In the genomic region with DNA sequence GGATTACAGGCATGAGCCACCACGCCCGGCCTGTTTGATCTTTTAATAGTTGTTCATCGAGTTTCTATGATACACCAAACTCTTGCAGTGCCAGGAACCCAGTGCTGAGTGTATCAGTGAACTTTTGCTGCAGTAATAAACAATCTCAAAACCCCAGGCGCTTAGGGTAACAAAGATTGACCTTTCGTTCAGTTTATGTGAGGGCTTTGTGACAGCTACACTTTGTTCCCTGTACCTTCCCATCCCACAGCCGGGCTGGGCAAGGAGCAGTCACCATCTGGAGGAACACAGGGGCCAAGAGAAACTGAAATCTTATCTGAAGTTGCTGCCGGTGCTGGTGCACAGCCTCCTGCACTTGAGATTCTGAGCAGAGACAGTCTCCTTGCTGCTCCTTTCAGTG, we compare ENCODE assay signal across 26 cellular contexts. TPM values are rescaled to one million over a fixed set of nuclear protein-coding genes. Genes with fewer than 3 reads are reported as not detected.
DNase-seq lines count a peak whose midpoint lies in the region; ATAC-seq, FAIRE-seq and TF ChIP-seq lines count a peak whose summit lies in the region.
"Had no signal": no experiment of that assay in that cellular context is flagged by ENCODE, and none has a peak within 500 bp of the region (broad histone marks: within the 10 kb centered on the region; RNA-seq: fewer than 3 reads in every experiment).

No MANE protein-coding gene starts in this region.

- H3K27ac Mint-ChIP-seq in neural progenitor cell, result peak overlapping the region; percentile 8
- no peak overlapping the region for H3K27ac Mint-ChIP-seq in stimulated activated effector memory CD8-positive, alpha-beta T cell treated with anti-CD3 and anti-CD28 coated beads, Interleukin-12 subunit alpha, Interleukin-12 subunit beta, amount 100 ng/mL, for 72 hours
- H3K27ac Mint-ChIP-seq: GM23338, H9, IgD-negative memory B cell had no signal

- H3K27me3 Mint-ChIP-seq in neural progenitor cell (ENCODE audit: insufficient read depth, low read depth), result peaks cover 9% of the 10 kb centered on the region
- H3K27me3 Mint-ChIP-seq: CD4-positive, alpha-beta memory T cell had no signal

- no peaks in the 10 kb centered on the region for H3K27me3 ChIP-seq in MM.1S (replicated peaks; ENCODE audit: insufficient read depth, low read length)
- H3K27me3 ChIP-seq in K562 (ENCODE audit: control insufficient read depth in 2 of 2, insufficient read depth in 2 of 2, low read length in 2 of 2), result peaks cover 15 to 56% of the 10 kb centered on the region in 2 experiments
- no peaks in the 10 kb centered on the region for H3K27me3 ChIP-seq in neural progenitor cell

- no peak for ATAC-seq in K562
- no peak for ATAC-seq in SK-N-SH treated with all-trans-retinoic acid at 6 μM for 48 hours
- ATAC-seq in stimulated activated effector memory CD8-positive, alpha-beta T cell treated with anti-CD3 and anti-CD28 coated beads, Interleukin-12 subunit alpha, Interleukin-12 subunit beta, amount 100 ng/mL, for 72 hours, result no peak
- no peak for ATAC-seq in HG03520 (IDR thresholded peaks at IDR 0.05; ENCODE audit: unreplicated experiment)
- ATAC-seq: GM12878, GM23338 had no signal

- H3K9me3 ChIP-seq in MM.1S (replicated peaks; ENCODE audit: insufficient read depth, low read length) (no peaks in the 10 kb centered on the region), K562 (replicated peaks; ENCODE audit: control insufficient read depth, insufficient read depth, low read depth, low read length) (no peaks in the 10 kb centered on the region), neural progenitor cell (ENCODE audit: low read depth) (no peaks in the 10 kb centered on the region)

- H3K36me3 Mint-ChIP-seq in neural progenitor cell, result no peaks in the 10 kb centered on the region
- no peaks in the 10 kb centered on the region for H3K36me3 Mint-ChIP-seq in stimulated activated effector memory CD8-positive, alpha-beta T cell treated with anti-CD3 and anti-CD28 coated beads, Interleukin-12 subunit alpha, Interleukin-12 subunit beta, amount 100 ng/mL, for 72 hours
- H3K36me3 Mint-ChIP-seq: CD4-positive, alpha-beta memory T cell had no signal

- no peaks in the 10 kb centered on the region for H3K9me1 ChIP-seq in K562 (ENCODE audit: control insufficient read depth, insufficient read depth, low read length)

- TF ChIP-seq RAD21 in K562 (CRISPR knock-in tag; conservative IDR thresholded peaks at IDR 0.05 in 1 of 2, IDR thresholded peaks at IDR 0.05 in 1 of 2), result no peak

- H3K79me2 ChIP-seq in MM.1S (ENCODE audit: low read length), result no peaks in the 10 kb centered on the region
- no peaks in the 10 kb centered on the region for H3K79me2 ChIP-seq in K562 (ENCODE audit: control insufficient read depth, insufficient read depth, low read length)
- no peaks in the 10 kb centered on the region for H3K79me2 ChIP-seq in neural progenitor cell (ENCODE audit: low read depth)

- H3K4me3 ChIP-seq in MM.1S (ENCODE audit: low read length) (no peak overlapping the region), K562 (no peak overlapping the region), neural progenitor cell (no peak overlapping the region)
- H3K4me3 ChIP-seq: GM12878, GM23338 had no signal

- H3K9ac ChIP-seq in MM.1S (ENCODE audit: low read length), result no peak overlapping the region
- peak overlapping the region in 1 of 2 experiments; percentile 6; a peak in 1 of 4 replicates for H3K9ac ChIP-seq in K562 (ENCODE audit: insufficient read depth in 1 of 2, low read depth in 2 of 2, low read length in 2 of 2)
- no peak overlapping the region for H3K9ac ChIP-seq in neural progenitor cell

- intact Hi-C loops in K562 (cut with micrococcal nuclease), result loop anchor here (10.0 kb wide), 1 partner anchor 398 kb away; no protein-coding TSS in a partner anchor

- H3K27ac ChIP-seq in MM.1S (ENCODE audit: low read length) (no peak overlapping the region), K562 (ENCODE audit: extremely low read depth, low read depth, low read length) (no peak overlapping the region), neural progenitor cell (no peak overlapping the region)
- H3K27ac ChIP-seq: RWPE1 had no signal

- no TSS peak for BruUV-seq in K562 (replicated peaks; lab: Mats Ljungman, UMichigan)

- TF ChIP-seq POLR2A in K562 (conservative IDR thresholded peaks at IDR 0.05), result no peak

- H4K20me1 ChIP-seq in MM.1S (ENCODE audit: insufficient read depth, low read length) (no peaks in the 10 kb centered on the region), K562 (replicated peaks; ENCODE audit: control insufficient read depth, insufficient read depth, low read length) (peaks cover 5% of the 10 kb centered on the region; the same call in 1 of the 2 replicates), neural progenitor cell (ENCODE audit: low read depth) (no peaks in the 10 kb centered on the region)

- in situ Hi-C loops in K562 (cut with MboI), result no loop called here

- CTCF ChIA-PET in K562 (lab: Yijun Ruan, JAX; ENCODE audit: low intra/inter-chr PET ratio), result no interaction called here

- H3K4me1 ChIP-seq in MM.1S (ENCODE audit: low read length) (peaks cover 5% of the 10 kb centered on the region), K562 (replicated peaks in 1 of 2; ENCODE audit: control insufficient read depth in 2 of 2, insufficient read depth in 2 of 2, low read length in 2 of 2) (peaks cover 4 to 8% of the 10 kb centered on the region in 2 experiments; a peak in 3 of 5 replicates), neural progenitor cell (no peaks in the 10 kb centered on the region)

- POLR2A ChIA-PET in K562 (lab: Yijun Ruan, JAX), result no interaction called here

- no peak for FAIRE-seq in K562 (lab: Jason Lieb, UNC)
- FAIRE-seq: GM12878 had no signal

- no peaks in the 10 kb centered on the region for H3K9me2 ChIP-seq in MM.1S (replicated peaks; ENCODE audit: insufficient read depth, low read length)

- 5% methylated on average over 7 of the region's 7 CpGs for WGBS in K562 (ENCODE audit: insufficient coverage, low coverage, missing lambda C conversion rate)

- TF ChIP-seq CTCF in MM.1S (IDR thresholded peaks at IDR 0.05; ENCODE audit: low read length), result no peak
- no peak for TF ChIP-seq CTCF in K562 (IDR thresholded peaks at IDR 0.05 in 2 of 3, conservative IDR thresholded peaks at IDR 0.05 in 1 of 3; ENCODE audit: insufficient read depth in 2 of 3, low read depth in 1 of 3, low read length in 3 of 3)
- TF ChIP-seq CTCF in neural progenitor cell (IDR thresholded peaks at IDR 0.05), result no peak

- no peaks in the 10 kb centered on the region for H3K36me3 ChIP-seq in MM.1S (replicated peaks; ENCODE audit: insufficient read depth, low read length)
- no peaks in the 10 kb centered on the region for H3K36me3 ChIP-seq in K562 (ENCODE audit: control insufficient read depth, insufficient read depth, low read length)
- H3K36me3 ChIP-seq in neural progenitor cell, result no peaks in the 10 kb centered on the region

- TF ChIP-seq EP300 in K562 (IDR thresholded peaks at IDR 0.05; ENCODE audit: low read length), result no peak

- H3K4me2 ChIP-seq in MM.1S (ENCODE audit: low read depth, low read length) (no peak overlapping the region), K562 (ENCODE audit: insufficient read depth, low read length) (no peak overlapping the region), neural progenitor cell (no peak overlapping the region)
- H3K4me2 ChIP-seq: GM23338 had no signal

- H3K9me3 Mint-ChIP-seq in neural progenitor cell, result no peaks in the 10 kb centered on the region
- H3K9me3 Mint-ChIP-seq in stimulated activated effector memory CD8-positive, alpha-beta T cell treated with anti-CD3 and anti-CD28 coated beads, Interleukin-12 subunit alpha, Interleukin-12 subunit beta, amount 100 ng/mL, for 72 hours, result no peaks in the 10 kb centered on the region
- H3K9me3 Mint-ChIP-seq: CD4-positive, alpha-beta memory T cell; GM23338; H9; IgD-negative memory B cell had no signal

- H2AFZ ChIP-seq in MM.1S (ENCODE audit: low read length) (no peak overlapping the region), K562 (ENCODE audit: low read depth, low read length) (no peak overlapping the region), neural progenitor cell (replicated peaks) (no peak overlapping the region)
- H2AFZ ChIP-seq: GM23338 had no signal

- H3F3A ChIP-seq in MM.1S (ENCODE audit: insufficient read depth, low read length) (no peaks in the 10 kb centered on the region), neural progenitor cell (ENCODE audit: low read depth) (no peaks in the 10 kb centered on the region)

- H3K4me3 Mint-ChIP-seq in neural progenitor cell, result no peak overlapping the region
- no peak overlapping the region for H3K4me3 Mint-ChIP-seq in stimulated activated effector memory CD8-positive, alpha-beta T cell treated with anti-CD3 and anti-CD28 coated beads, Interleukin-12 subunit alpha, Interleukin-12 subunit beta, amount 100 ng/mL, for 72 hours
- H3K4me3 Mint-ChIP-seq: CD4-positive, alpha-beta memory T cell; GM23338; H9; IgD-negative memory B cell had no signal

- peaks cover 13% of the 10 kb centered on the region for H3K4me1 Mint-ChIP-seq in neural progenitor cell
- peaks cover 13% of the 10 kb centered on the region for H3K4me1 Mint-ChIP-seq in stimulated activated effector memory CD8-positive, alpha-beta T cell treated with anti-CD3 and anti-CD28 coated beads, Interleukin-12 subunit alpha, Interleukin-12 subunit beta, amount 100 ng/mL, for 72 hours
- H3K4me1 Mint-ChIP-seq: CD4-positive, alpha-beta memory T cell; GM23338; H9; IgD-negative memory B cell had no signal

- DNase-seq in MM.1S (peak; percentile 16), NCI-H2171 treated with DMSO at 0.1 percent for 48 hours (lab: John Stamatoyannopoulos, UW) (peak; percentile 65), K562 (ENCODE audit: extremely low read depth in 1 of 4, low spot score in 3 of 4) (no peak), neural progenitor cell (ENCODE audit: low spot score) (no peak)
- no peak for DNase-seq in stimulated activated effector memory CD8-positive, alpha-beta T cell treated with anti-CD3 and anti-CD28 coated beads, Interleukin-12 subunit alpha, Interleukin-12 subunit beta, amount 100 ng/mL, for 72 hours (ENCODE audit: low spot score in 2 of 2)
- no peak for DNase-seq in activated CD4-positive, CD25-positive, alpha-beta regulatory T cell treated with anti-CD3 and anti-CD28 coated beads, Interleukin-2, amount 50 U/mL, for 72 hours
- DNase-seq: C1 segment of cervical spinal cord; CD4-positive, alpha-beta memory T cell; COR-L47; DMS79; EL; GDM1; H9; Karpas-422; NCI-H1092 treated with DMSO at 0.1 percent for 48 hours; NCI-H1436 treated with DMSO at 0.1 percent for 48 hours; NCI-H187 treated with DMSO at 0.1 percent for 48 hours; NCI-H446; NCI-H526 treated with DMSO at 0.1 percent for 48 hours; SHP77 had no signal

RNA-seq across cellular contexts. Expression of a gene that starts 17.2 kb away (rescaled TPM):
- total RNA-seq in K562 (2011; cell fraction: chromatin; rRNA removed; ENCODE audit: low replicate concordance), result 5.1 and 9.4 TPM in 2 replicates
- total RNA-seq in K562 (2011; cell fraction: nucleolus; rRNA removed), result 1.5 and 1.6 TPM in 2 replicates
- 4.0 and 4.5 TPM in 2 replicates for total RNA-seq in K562 (2011; cell fraction: nucleoplasm; rRNA removed)
- total RNA-seq in K562 (2014; rRNA removed) (0.64 and 1.9 TPM in 2 replicates), K562 (2014; rRNA removed; fragmentation: Illumina TruSeq; extraction: Trizol) (0.36 and 0.41 TPM in 2 replicates), K562 (2015; rRNA removed; fragmentation: Illumina TruSeq; extraction: Trizol) (0.40 and 0.60 TPM in 2 replicates), K562 (2021) (3.3 TPM in 2 replicates), neural progenitor cell (ENCODE audit: low replicate concordance) (6.2 and 16.7 TPM in 2 replicates)
- polyA plus RNA-seq in K562 (2011; rRNA removed) (0.28 and 0.45 TPM in 2 replicates), K562 (2014; fragmentation: Illumina TruSeq; extraction: Trizol) (0.73 and 1.7 TPM in 2 replicates), K562 (2014; fragmentation: Nextera tagmentation; extraction: Ambion mirVana) (not detected), K562 (2014; rRNA removed) (1.4 and 1.8 TPM in 2 replicates)
- 0.15 and 0.75 TPM in 2 replicates for polyA plus RNA-seq in K562 (2011; cell fraction: cytosol; rRNA removed)
- 0.73 and 2.4 TPM in 2 replicates for polyA plus RNA-seq in K562 (2011; cell fraction: nucleus; rRNA removed)
- polyA plus RNA-seq in K562 (2012), result 1.9 and 2.2 TPM in 2 replicates
- polyA minus RNA-seq in K562 (2011; rRNA and poly(A)+ RNA removed), result 0.27 and 0.77 TPM in 2 replicates
- polyA minus RNA-seq in K562 (2011; cell fraction: cytosol; rRNA and poly(A)+ RNA removed), result 0.67 TPM in 1 of 2 replicates, not detected in the other
- 0.89 and 1.2 TPM in 2 replicates for polyA minus RNA-seq in K562 (2011; cell fraction: nucleus; rRNA and poly(A)+ RNA removed)
- polyA plus RNA-seq: CD4-positive, alpha-beta memory T cell; GM12878 had no signal

RNA-seq across cellular contexts. Expression of a gene that starts 32.6 kb away (rescaled TPM):
- total RNA-seq in K562 (2011; cell fraction: chromatin; rRNA removed; ENCODE audit: low replicate concordance), result 3.9 and 9.8 TPM in 2 replicates
- total RNA-seq in K562 (2011; cell fraction: nucleolus; rRNA removed), result 5.9 and 7.5 TPM in 2 replicates
- total RNA-seq in K562 (2011; cell fraction: nucleoplasm; rRNA removed), result 6.2 and 9.3 TPM in 2 replicates
- total RNA-seq in K562 (2014; rRNA removed), result 8.2 and 14.7 TPM in 2 replicates
- total RNA-seq in K562 (2014; rRNA removed; fragmentation: Illumina TruSeq; extraction: Trizol), result 0.77 and 1.9 TPM in 2 replicates
- 4.8 and 4.9 TPM in 2 replicates for total RNA-seq in K562 (2015; rRNA removed; fragmentation: Illumina TruSeq; extraction: Trizol)
- 8.3 and 8.4 TPM in 2 replicates for total RNA-seq in K562 (2021)
- polyA plus RNA-seq in K562 (2011; rRNA removed), result 3.2 and 5.8 TPM in 2 replicates
- 9.7 and 20.4 TPM in 2 replicates for polyA plus RNA-seq in K562 (2011; cell fraction: cytosol; rRNA removed)
- 4.3 and 6.6 TPM in 2 replicates for polyA plus RNA-seq in K562 (2011; cell fraction: nucleus; rRNA removed)
- 9.7 and 34.7 TPM in 2 replicates for polyA plus RNA-seq in K562 (2012)
- 7.6 and 10.8 TPM in 2 replicates for polyA plus RNA-seq in K562 (2014; fragmentation: Illumina TruSeq; extraction: Trizol)
- under 1 TPM; 0.13 to 0.94 TPM for polyA plus RNA-seq in K562 (2014; fragmentation: Nextera tagmentation; extraction: Ambion mirVana)
- 8.4 and 10.7 TPM in 2 replicates for polyA plus RNA-seq in K562 (2014; rRNA removed)
- polyA minus RNA-seq in K562 (2011; rRNA and poly(A)+ RNA removed), result 1.6 and 2.2 TPM in 2 replicates
- polyA minus RNA-seq in K562 (2011; cell fraction: cytosol; rRNA and poly(A)+ RNA removed), result 2.9 and 7.1 TPM in 2 replicates
- 3.5 and 6.0 TPM in 2 replicates for polyA minus RNA-seq in K562 (2011; cell fraction: nucleus; rRNA and poly(A)+ RNA removed)
- total RNA-seq in neural progenitor cell (ENCODE audit: low replicate concordance), result 3.9 and 27.3 TPM in 2 replicates

Comparison
In these comparisons a context has a peak if more than half of its experiments do, and no peak if none do; other contexts are left out.
1. DNase-seq: peak in MM.1S (single experiment) and NCI-H2171 treated with DMSO at 0.1 percent for 48 hours (single experiment); none in K562 (0 of 4), neural progenitor cell (single experiment), stimulated activated effector memory CD8-positive, alpha-beta T cell treated with anti-CD3 and anti-CD28 coated beads, Interleukin-12 subunit alpha, Interleukin-12 subunit beta, amount 100 ng/mL, for 72 hours (0 of 2) and activated CD4-positive, CD25-positive, alpha-beta regulatory T cell treated with anti-CD3 and anti-CD28 coated beads, Interleukin-2, amount 50 U/mL, for 72 hours (single experiment).